Comparison of ENCODE assay signal across 12 cellular contexts in genomic region chr9:128077847-128078503, GRCh38. TPM values are rescaled to one million over a fixed set of nuclear protein-coding genes. Genes with fewer than 3 reads are reported as not detected.
DNase-seq lines count a peak whose midpoint lies in the region; ATAC-seq, FAIRE-seq and TF ChIP-seq lines count a peak whose summit lies in the region.
"Had no signal": no experiment of that assay in that cellular context is flagged by ENCODE, and none has a peak within 500 bp of the region (broad histone marks: within the 10 kb centered on the region; RNA-seq: fewer than 3 reads in every experiment).

No MANE protein-coding gene starts in this region.

- in situ Hi-C loops in K562 (cut with MboI): no loop called here

- no peaks in the 10 kb centered on the region for H3K27me3 ChIP-seq in BLaER1 treated with 17β-estradiol and CSF1 and Interleukin-3, amounts not matched to agents 10 nM and 100 nM
- no peaks in the 10 kb centered on the region for H3K27me3 ChIP-seq in K562 (ENCODE audit: control insufficient read depth in 2 of 2, insufficient read depth in 2 of 2, low read length in 2 of 2)
- H3K27me3 ChIP-seq: sigmoid colon had no signal

- no peak overlapping the region for H3K4me3 ChIP-seq in BLaER1 treated with 17β-estradiol and CSF1 and Interleukin-3, amounts not matched to agents 10 nM and 100 nM
- peak overlapping the region; percentile 23; the same call in 1 of the 2 replicates for H3K4me3 ChIP-seq in K562
- H3K4me3 ChIP-seq: sigmoid colon had no signal

- H2AFZ ChIP-seq in K562 (ENCODE audit: low read depth, low read length): no peak overlapping the region

- peak overlapping the region in 2 of 11 experiments; percentile 41 to 51; a peak in 3 of 22 replicates for H3K9ac ChIP-seq in BLaER1 treated with 17β-estradiol and CSF1 and Interleukin-3, amounts not matched to agents 10 nM and 100 nM
- H3K9ac ChIP-seq in K562 (ENCODE audit: insufficient read depth in 1 of 2, low read depth in 2 of 2, low read length in 2 of 2): peak overlapping the region; percentile 82 to 87

- no peaks in the 10 kb centered on the region for H3K9me3 Mint-ChIP-seq in osteocyte (ENCODE audit: unreplicated experiment)

- no peak overlapping the region for H3K4me3 Mint-ChIP-seq in osteocyte (ENCODE audit: unreplicated experiment)

- H3K9me3 ChIP-seq in BLaER1 treated with 17β-estradiol and CSF1 and Interleukin-3, amounts not matched to agents 10 nM and 100 nM (replicated peaks in 1 of 11): no peaks in the 10 kb centered on the region
- no peaks in the 10 kb centered on the region for H3K9me3 ChIP-seq in K562 (replicated peaks; ENCODE audit: control insufficient read depth, insufficient read depth, low read depth, low read length)
- H3K9me3 ChIP-seq: sigmoid colon had no signal

- peak overlapping the region in 6 of 11 experiments; percentile 8 to 70 (median 44); a peak in 10 of 22 replicates for H3K27ac ChIP-seq in BLaER1 treated with 17β-estradiol and CSF1 and Interleukin-3, amounts not matched to agents 10 nM and 100 nM
- H3K27ac ChIP-seq in K562 (ENCODE audit: extremely low read depth, low read depth, low read length): peak overlapping the region; percentile 99

- H3K4me2 ChIP-seq in BLaER1 treated with 17β-estradiol and CSF1 and Interleukin-3, amounts not matched to agents 10 nM and 100 nM: peak overlapping the region in 6 of 11 experiments; percentile 30 to 80 (median 74); a peak in 11 of 22 replicates
- peak overlapping the region; percentile 86 for H3K4me2 ChIP-seq in K562 (ENCODE audit: insufficient read depth, low read length)

- CTCF ChIA-PET in K562 (lab: Yijun Ruan, JAX; ENCODE audit: low intra/inter-chr PET ratio): no interaction called here

- no peak for TF ChIP-seq CTCF in K562 (IDR thresholded peaks at IDR 0.05 in 2 of 3, conservative IDR thresholded peaks at IDR 0.05 in 1 of 3; ENCODE audit: insufficient read depth in 2 of 3, low read depth in 1 of 3, low read length in 3 of 3)
- TF ChIP-seq CTCF in osteocyte (IDR thresholded peaks at IDR 0.05): no peak

- intact Hi-C loops in K562 (cut with micrococcal nuclease): loop anchor here (2.0 kb wide), 1 partner anchor 17 kb away; no protein-coding TSS in a partner anchor

- no peak for FAIRE-seq in K562 (lab: Jason Lieb, UNC)

- no peaks in the 10 kb centered on the region for H3K36me3 Mint-ChIP-seq in osteocyte (ENCODE audit: unreplicated experiment)

- no peaks in the 10 kb centered on the region for H3K9me1 ChIP-seq in K562 (ENCODE audit: control insufficient read depth, insufficient read depth, low read length)

- 4% methylated on average over 5 of the region's 7 CpGs for WGBS in K562 (ENCODE audit: insufficient coverage, low coverage, missing lambda C conversion rate)

- TF ChIP-seq RAD21 in K562 (CRISPR knock-in tag; conservative IDR thresholded peaks at IDR 0.05 in 1 of 2, IDR thresholded peaks at IDR 0.05 in 1 of 2): no peak

- H3K4me1 ChIP-seq in BLaER1 treated with 17β-estradiol and CSF1 and Interleukin-3, amounts not matched to agents 10 nM and 100 nM: peaks cover 33 to 95% (median 71%) of the 10 kb centered on the region in 10 experiments
- peaks cover 54 to 57% of the 10 kb centered on the region in 2 experiments for H3K4me1 ChIP-seq in K562 (replicated peaks in 1 of 2; ENCODE audit: control insufficient read depth in 2 of 2, insufficient read depth in 2 of 2, low read length in 2 of 2)

- peaks cover 92% of the 10 kb centered on the region for H3K79me2 ChIP-seq in K562 (ENCODE audit: control insufficient read depth, insufficient read depth, low read length)

- POLR2A ChIA-PET in K562 (lab: Yijun Ruan, JAX): interaction anchor here (0.7 to 7.0 kb wide), 8 partner anchors 10 to 146 kb away, joined by 3 to 82 read pairs (median 5); partner anchors contain the start of genes NAIF1 and SLC25A25

- TF ChIP-seq EP300 in K562 (IDR thresholded peaks at IDR 0.05; ENCODE audit: low read length): peak; percentile 59; the same call in 1 of the 2 replicates

- BruUV-seq in K562 (replicated peaks; lab: Mats Ljungman, UMichigan): TSS peak; percentile 96

- no peaks in the 10 kb centered on the region for H3K27me3 Mint-ChIP-seq in osteocyte (ENCODE audit: unreplicated experiment)

- H3K27ac Mint-ChIP-seq in osteocyte (ENCODE audit: unreplicated experiment): peak overlapping the region; percentile 50

- TF ChIP-seq POLR2A in K562 (conservative IDR thresholded peaks at IDR 0.05): no peak

- DNase-seq in LoVo (ENCODE audit: low spot score) (peak; percentile 51), K562 (ENCODE audit: extremely low read depth in 1 of 4, low spot score in 3 of 4) (peak; percentile 60 to 84 (median 70)), osteocyte (ENCODE audit: extremely low spot score, unreplicated experiment) (no peak)
- DNase-seq: DMS79 treated with DMSO at 0.1 percent for 48 hours; NCI-H748 treated with DMSO at 0.1 percent for 48 hours; sigmoid colon; stimulated activated naive CD4-positive, alpha-beta T cell treated with Interleukin-2 at 50 U/mL for 16 hours had no signal

- H3K4me1 Mint-ChIP-seq in osteocyte (ENCODE audit: unreplicated experiment): peaks cover 56% of the 10 kb centered on the region

- peaks cover 32 to 100% (median 91%) of the 10 kb centered on the region in 11 experiments; a peak in 21 of 22 replicates for H4K20me1 ChIP-seq in BLaER1 treated with 17β-estradiol and CSF1 and Interleukin-3, amounts not matched to agents 10 nM and 100 nM
- H4K20me1 ChIP-seq in K562 (replicated peaks; ENCODE audit: control insufficient read depth, insufficient read depth, low read length): no peaks in the 10 kb centered on the region

- ATAC-seq in K562 (peak; percentile 44), HG03442 (IDR thresholded peaks at IDR 0.05; ENCODE audit: unreplicated experiment) (no peak), HG03354 (IDR thresholded peaks at IDR 0.05; ENCODE audit: poor library complexity, severe bottlenecking, unreplicated experiment) (no peak), HG02610 (IDR thresholded peaks at IDR 0.05; ENCODE audit: unreplicated experiment) (no peak), GM21390 (IDR thresholded peaks at IDR 0.05; ENCODE audit: unreplicated experiment) (no peak)

- H3K36me3 ChIP-seq in BLaER1 treated with 17β-estradiol and CSF1 and Interleukin-3, amounts not matched to agents 10 nM and 100 nM: peaks cover 0 to 88% (median 63%) of the 10 kb centered on the region in 11 experiments; a peak in 18 of 22 replicates
- H3K36me3 ChIP-seq in K562 (ENCODE audit: control insufficient read depth, insufficient read depth, low read length): peaks cover 40% of the 10 kb centered on the region; the same call in 2 of the 3 replicates

RNA-seq across cellular contexts. Expression of gene SLC25A25, which starts 9.9 kb away (rescaled TPM):
- 56.5 and 74.4 TPM in 2 replicates for total RNA-seq in K562 (2011; cell fraction: chromatin; rRNA removed; ENCODE audit: low replicate concordance)
- 41.5 and 42.5 TPM in 2 replicates for total RNA-seq in K562 (2011; cell fraction: nucleolus; rRNA removed)
- 26.8 and 33.4 TPM in 2 replicates for total RNA-seq in K562 (2011; cell fraction: nucleoplasm; rRNA removed)
- total RNA-seq in K562 (2014; rRNA removed): 35.9 and 39.5 TPM in 2 replicates
- 19.0 and 19.3 TPM in 2 replicates for total RNA-seq in K562 (2014; rRNA removed; fragmentation: Illumina TruSeq; extraction: Trizol)
- 23.2 and 25.1 TPM in 2 replicates for total RNA-seq in K562 (2015; rRNA removed; fragmentation: Illumina TruSeq; extraction: Trizol)
- 30.1 and 30.7 TPM in 2 replicates for total RNA-seq in K562 (2021)
- 21.7 and 26.7 TPM in 2 replicates for polyA plus RNA-seq in K562 (2011; rRNA removed)
- polyA plus RNA-seq in K562 (2011; cell fraction: cytosol; rRNA removed): 20.4 and 25.8 TPM in 2 replicates
- polyA plus RNA-seq in K562 (2011; cell fraction: nucleus; rRNA removed): 29.9 and 44.4 TPM in 2 replicates
- polyA plus RNA-seq in K562 (2012): 20.5 and 23.5 TPM in 2 replicates
- polyA plus RNA-seq in K562 (2014; fragmentation: Illumina TruSeq; extraction: Trizol): 18.7 and 25.2 TPM in 2 replicates
- polyA plus RNA-seq in K562 (2014; fragmentation: Nextera tagmentation; extraction: Ambion mirVana): under 1 TPM; 0.07 to 0.10 TPM
- 27.2 and 31.0 TPM in 2 replicates for polyA plus RNA-seq in K562 (2014; rRNA removed)
- 21.0 and 28.2 TPM in 2 replicates for polyA minus RNA-seq in K562 (2011; rRNA and poly(A)+ RNA removed)
- 14.7 and 16.8 TPM in 2 replicates for polyA minus RNA-seq in K562 (2011; cell fraction: cytosol; rRNA and poly(A)+ RNA removed)
- polyA minus RNA-seq in K562 (2011; cell fraction: nucleus; rRNA and poly(A)+ RNA removed): 14.8 and 20.9 TPM in 2 replicates
- total RNA-seq in osteocyte: 15.6 and 18.0 TPM in 2 replicates

RNA-seq across cellular contexts. Expression of gene NAIF1, which starts 10.9 kb away (rescaled TPM):
- total RNA-seq in K562 (2011; cell fraction: chromatin; rRNA removed; ENCODE audit: low replicate concordance): 14.2 and 31.0 TPM in 2 replicates
- 27.1 and 29.7 TPM in 2 replicates for total RNA-seq in K562 (2011; cell fraction: nucleolus; rRNA removed)
- total RNA-seq in K562 (2011; cell fraction: nucleoplasm; rRNA removed): 19.1 and 19.8 TPM in 2 replicates
- total RNA-seq in K562 (2014; rRNA removed) (21.3 and 27.6 TPM in 2 replicates), K562 (2014; rRNA removed; fragmentation: Illumina TruSeq; extraction: Trizol) (15.8 and 16.2 TPM in 2 replicates), K562 (2015; rRNA removed; fragmentation: Illumina TruSeq; extraction: Trizol) (15.9 and 17.4 TPM in 2 replicates), K562 (2021) (23.1 and 26.6 TPM in 2 replicates), osteocyte (8.4 and 8.8 TPM in 2 replicates)
- polyA plus RNA-seq in K562 (2011; rRNA removed) (17.2 and 21.5 TPM in 2 replicates), K562 (2014; fragmentation: Illumina TruSeq; extraction: Trizol) (16.3 and 16.9 TPM in 2 replicates), K562 (2014; fragmentation: Nextera tagmentation; extraction: Ambion mirVana) (1 to 10 TPM; 4.8 to 5.3 TPM), K562 (2014; rRNA removed) (17.7 and 17.8 TPM in 2 replicates)
- polyA plus RNA-seq in K562 (2011; cell fraction: cytosol; rRNA removed): 24.4 and 26.5 TPM in 2 replicates
- polyA plus RNA-seq in K562 (2011; cell fraction: nucleus; rRNA removed): 17.1 and 20.0 TPM in 2 replicates
- polyA plus RNA-seq in K562 (2012): 16.5 and 19.9 TPM in 2 replicates
- 14.9 and 19.6 TPM in 2 replicates for polyA minus RNA-seq in K562 (2011; rRNA and poly(A)+ RNA removed)
- polyA minus RNA-seq in K562 (2011; cell fraction: cytosol; rRNA and poly(A)+ RNA removed): 14.2 and 26.5 TPM in 2 replicates
- polyA minus RNA-seq in K562 (2011; cell fraction: nucleus; rRNA and poly(A)+ RNA removed): 6.3 and 7.7 TPM in 2 replicates

RNA-seq across cellular contexts. Expression of gene PTGES2, which starts 49.6 kb away (rescaled TPM):
- total RNA-seq in K562 (2011; cell fraction: chromatin; rRNA removed; ENCODE audit: low replicate concordance): 91.2 and 285 TPM in 2 replicates
- 223 and 287 TPM in 2 replicates for total RNA-seq in K562 (2011; cell fraction: nucleolus; rRNA removed)
- 132 and 134 TPM in 2 replicates for total RNA-seq in K562 (2011; cell fraction: nucleoplasm; rRNA removed)
- 196 and 257 TPM in 2 replicates for total RNA-seq in K562 (2014; rRNA removed)
- 34.3 and 50.3 TPM in 2 replicates for total RNA-seq in K562 (2014; rRNA removed; fragmentation: Illumina TruSeq; extraction: Trizol)
- 98.9 and 102 TPM in 2 replicates for total RNA-seq in K562 (2015; rRNA removed; fragmentation: Illumina TruSeq; extraction: Trizol)
- total RNA-seq in K562 (2021): 135 and 137 TPM in 2 replicates
- 90.1 and 106 TPM in 2 replicates for polyA plus RNA-seq in K562 (2011; rRNA removed)
- polyA plus RNA-seq in K562 (2011; cell fraction: cytosol; rRNA removed): 92.2 and 177 TPM in 2 replicates
- 244 and 370 TPM in 2 replicates for polyA plus RNA-seq in K562 (2011; cell fraction: nucleus; rRNA removed)
- polyA plus RNA-seq in K562 (2012): 94.0 and 96.2 TPM in 2 replicates
- polyA plus RNA-seq in K562 (2014; fragmentation: Illumina TruSeq; extraction: Trizol): 89.2 and 128 TPM in 2 replicates
- 1 to 10 TPM; 2.4 to 6.2 TPM for polyA plus RNA-seq in K562 (2014; fragmentation: Nextera tagmentation; extraction: Ambion mirVana)
- 128 and 149 TPM in 2 replicates for polyA plus RNA-seq in K562 (2014; rRNA removed)
- polyA minus RNA-seq in K562 (2011; rRNA and poly(A)+ RNA removed): 49.5 and 74.8 TPM in 2 replicates
- polyA minus RNA-seq in K562 (2011; cell fraction: cytosol; rRNA and poly(A)+ RNA removed): 57.2 and 75.5 TPM in 2 replicates
- 73.1 and 77.3 TPM in 2 replicates for polyA minus RNA-seq in K562 (2011; cell fraction: nucleus; rRNA and poly(A)+ RNA removed)
- total RNA-seq in osteocyte: 79.2 and 80.3 TPM in 2 replicates
